In the genomic region with DNA sequence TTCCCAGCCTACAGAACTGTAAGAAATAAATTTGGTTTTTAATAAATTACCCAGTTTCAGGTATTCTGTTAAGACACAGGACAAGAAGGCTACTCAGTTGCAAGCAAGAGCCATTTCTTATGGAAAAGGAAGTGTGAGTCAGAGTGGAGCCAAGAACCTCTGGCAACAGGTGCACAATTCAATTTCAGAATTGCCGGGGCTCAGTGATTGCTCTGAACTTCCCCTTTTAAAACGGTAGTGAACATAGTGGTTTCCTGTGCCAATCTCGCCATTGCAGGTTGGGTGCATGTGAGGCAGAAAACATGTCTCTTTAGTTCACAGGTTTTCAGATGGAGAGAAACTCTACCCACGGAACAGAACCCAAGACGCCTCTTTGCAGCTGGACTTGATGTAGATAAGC, we compare ENCODE assay signal across 11 cellular contexts. TPM values are rescaled to one million over a fixed set of nuclear protein-coding genes. Genes with fewer than 3 reads are reported as not detected.
DNase-seq lines count a peak whose midpoint lies in the region; ATAC-seq and TF ChIP-seq lines count a peak whose summit lies in the region.
"Had no signal": no experiment of that assay in that cellular context is flagged by ENCODE, and none has a peak within 500 bp of the region (broad histone marks: within the 10 kb centered on the region; RNA-seq: fewer than 3 reads in every experiment).

No MANE protein-coding gene starts in this region.

- ATAC-seq in HG02981 (IDR thresholded peaks at IDR 0.05; ENCODE audit: unreplicated experiment) = peak; percentile 66
- peak; percentile 80 to 83 for ATAC-seq in stimulated activated naive B cell treated with anti-CD40 and anti-IgM and Interleukin-4, amounts not matched to agents 10 μg/mL and 1 μg/mL and 100 μg/mL, for 72 hours (replicated peaks)

- H3K36me3 Mint-ChIP-seq in activated T-cell treated with anti-CD3 and anti-CD28 coated beads, Interleukin-2, amount 50 U/mL, for 24 hours (ENCODE audit: low read depth) = peaks cover 49% of the 10 kb centered on the region
- H3K36me3 Mint-ChIP-seq in stimulated activated naive B cell treated with anti-CD40 and anti-IgM and Interleukin-4, amounts not matched to agents 10 μg/mL and 1 μg/mL and 100 μg/mL, for 72 hours = peaks cover 35 to 56% of the 10 kb centered on the region in 2 donors

- H3K36me3 ChIP-seq in OCI-LY7 (ENCODE audit: insufficient read depth, low read length) (peaks cover 42% of the 10 kb centered on the region), MG63 (peaks cover 7% of the 10 kb centered on the region)

- POLR2A ChIA-PET in OCI-LY7 (lab: Charles Lee) = no interaction called here

- H3K4me2 ChIP-seq in OCI-LY7 (ENCODE audit: low read length) = peak overlapping the region; percentile 68
- H3K4me2 ChIP-seq: hepatocyte had no signal

- peak overlapping the region; percentile 48; the same call in 1 of the 2 replicates for H2AFZ ChIP-seq in OCI-LY7 (ENCODE audit: low read length)
- H2AFZ ChIP-seq: hepatocyte had no signal

- CTCF ChIA-PET in OCI-LY7 (lab: Charles Lee; ENCODE audit: unreplicated experiment) = no interaction called here

- peaks cover 21% of the 10 kb centered on the region for H3K4me1 Mint-ChIP-seq in activated T-cell treated with anti-CD3 and anti-CD28 coated beads, Interleukin-2, amount 50 U/mL, for 24 hours (ENCODE audit: low read depth)
- peaks cover 19 to 47% of the 10 kb centered on the region in 2 donors for H3K4me1 Mint-ChIP-seq in stimulated activated naive B cell treated with anti-CD40 and anti-IgM and Interleukin-4, amounts not matched to agents 10 μg/mL and 1 μg/mL and 100 μg/mL, for 72 hours

- H3K4me3 ChIP-seq in OCI-LY7 (ENCODE audit: low read depth, low read length, poor library complexity, severe bottlenecking) (peak overlapping the region; percentile 52), MG63 (no peak overlapping the region)
- H3K4me3 ChIP-seq: hepatocyte had no signal

- intact Hi-C loops in OCI-LY7 (cut with micrococcal nuclease; ENCODE audit: unreplicated experiment) = loop anchor here (1.0 kb wide), 3 partner anchors 16 to 69 kb away; a partner anchor contains a TSS

- TSS peak; percentile 43 for BruUV-seq in OCI-LY7 (replicated peaks; lab: Mats Ljungman, UMichigan)

- peak overlapping the region; percentile 47 for H3K27ac Mint-ChIP-seq in activated T-cell treated with anti-CD3 and anti-CD28 coated beads, Interleukin-2, amount 50 U/mL, for 24 hours
- H3K27ac Mint-ChIP-seq in stimulated activated naive B cell treated with anti-CD40 and anti-IgM and Interleukin-4, amounts not matched to agents 10 μg/mL and 1 μg/mL and 100 μg/mL, for 72 hours = peak overlapping the region; percentile 39

- DNase-seq in activated T-cell treated with anti-CD3 and anti-CD28 coated beads, Interleukin-2, amount 50 U/mL, for 24 hours = no peak
- no peak for DNase-seq in activated T-cell treated with anti-CD3 and anti-CD28 coated beads, Interleukin-2, amount 50 U/mL, for 48 hours
- DNase-seq in OCI-LY7 (ENCODE audit: low spot score) (peak; percentile 95), MG63 (no peak), NCI-H524 (lab: John Stamatoyannopoulos, UW) (no peak), NK-92 (lab: John Stamatoyannopoulos, UW; ENCODE audit: unreplicated experiment) (no peak)
- DNase-seq in stimulated activated naive B cell treated with anti-CD40 and anti-IgM and Interleukin-4, amounts not matched to agents 10 μg/mL and 1 μg/mL and 100 μg/mL, for 72 hours = peak; percentile 57
- DNase-seq: ACHN had no signal

- no peaks in the 10 kb centered on the region for H4K20me1 ChIP-seq in OCI-LY7 (ENCODE audit: insufficient read depth, low read length)

- H3K27me3 Mint-ChIP-seq in activated T-cell treated with anti-CD3 and anti-CD28 coated beads, Interleukin-2, amount 50 U/mL, for 24 hours = no peaks in the 10 kb centered on the region
- no peaks in the 10 kb centered on the region for H3K27me3 Mint-ChIP-seq in stimulated activated naive B cell treated with anti-CD40 and anti-IgM and Interleukin-4, amounts not matched to agents 10 μg/mL and 1 μg/mL and 100 μg/mL, for 72 hours

- H3K9me3 Mint-ChIP-seq in activated T-cell treated with anti-CD3 and anti-CD28 coated beads, Interleukin-2, amount 50 U/mL, for 24 hours = no peaks in the 10 kb centered on the region
- no peaks in the 10 kb centered on the region for H3K9me3 Mint-ChIP-seq in stimulated activated naive B cell treated with anti-CD40 and anti-IgM and Interleukin-4, amounts not matched to agents 10 μg/mL and 1 μg/mL and 100 μg/mL, for 72 hours

- no peaks in the 10 kb centered on the region for H3K27me3 ChIP-seq in MG63
- H3K27me3 ChIP-seq: hepatocyte had no signal

- peak overlapping the region; percentile 97 for H3K27ac ChIP-seq in OCI-LY7 (ENCODE audit: low read depth, low read length, poor library complexity, severe bottlenecking)
- H3K27ac ChIP-seq: hepatocyte had no signal

- H3K9me3 ChIP-seq in OCI-LY7 (ENCODE audit: low read length) (no peaks in the 10 kb centered on the region), MG63 (no peaks in the 10 kb centered on the region)

- no peaks in the 10 kb centered on the region for H3K9me2 ChIP-seq in OCI-LY7 (ENCODE audit: insufficient read depth, low read length)

- H3K4me1 ChIP-seq in OCI-LY7 (ENCODE audit: insufficient read depth, low read length, poor library complexity, severe bottlenecking) = peaks cover 54% of the 10 kb centered on the region

- peaks cover 11% of the 10 kb centered on the region; the same call in 1 of the 2 replicates for H3K79me2 ChIP-seq in OCI-LY7 (ENCODE audit: insufficient read depth, low read depth, low read length)
- H3K79me2 ChIP-seq: hepatocyte had no signal

- TF ChIP-seq CTCF in OCI-LY7 (conservative IDR thresholded peaks at IDR 0.05; ENCODE audit: low read length) = no peak

- no peak overlapping the region for H3K4me3 Mint-ChIP-seq in activated T-cell treated with anti-CD3 and anti-CD28 coated beads, Interleukin-2, amount 50 U/mL, for 24 hours
- no peak overlapping the region for H3K4me3 Mint-ChIP-seq in stimulated activated naive B cell treated with anti-CD40 and anti-IgM and Interleukin-4, amounts not matched to agents 10 μg/mL and 1 μg/mL and 100 μg/mL, for 72 hours

RNA-seq across cellular contexts. Expression of a gene that starts 16.4 kb away (rescaled TPM):
- total RNA-seq in OCI-LY7 (2014; rRNA removed; shearing (Covaris generic)) = 75.7 and 104 TPM in 2 replicates
- 79.4 and 89.2 TPM in 2 replicates for total RNA-seq in OCI-LY7 (2022)
- 35.6 and 66.5 TPM in 2 replicates for total RNA-seq in MG63 (2014; rRNA removed; shearing (Covaris generic); ENCODE audit: low replicate concordance)

RNA-seq across cellular contexts. Expression of a gene that starts 24.2 kb away (rescaled TPM):
- total RNA-seq in OCI-LY7 (2014; rRNA removed; shearing (Covaris generic)) = 0.57 TPM in 1 of 2 replicates, not detected in the other
- total RNA-seq in OCI-LY7 (2022) = not detected in 2 replicates
- total RNA-seq in MG63 (2014; rRNA removed; shearing (Covaris generic); ENCODE audit: low replicate concordance) = 17.6 and 25.0 TPM in 2 replicates

RNA-seq across cellular contexts. Expression of a gene that starts 37.3 kb away (rescaled TPM):
- total RNA-seq in OCI-LY7 (2014; rRNA removed; shearing (Covaris generic)) = 4.4 TPM in 1 of 2 replicates, not detected in the other
- 0.46 TPM in 1 of 2 replicates, not detected in the other for total RNA-seq in OCI-LY7 (2022)
- not detected in 2 replicates for total RNA-seq in MG63 (2014; rRNA removed; shearing (Covaris generic); ENCODE audit: low replicate concordance)
- total RNA-seq: pulmonary artery endothelial cell had no signal

RNA-seq across cellular contexts. Expression of a gene that starts 54.2 kb away (rescaled TPM):
- total RNA-seq in OCI-LY7 (2014; rRNA removed; shearing (Covaris generic)) = not detected in 2 replicates
- total RNA-seq in OCI-LY7 (2022) = not detected in 2 replicates
- total RNA-seq in MG63 (2014; rRNA removed; shearing (Covaris generic); ENCODE audit: low replicate concordance) = not detected in 2 replicates
- total RNA-seq: hepatocyte, pulmonary artery endothelial cell had no signal

Comparison
In these comparisons a context has a peak if more than half of its experiments do, and no peak if none do; other contexts are left out.
1. DNase-seq: peak in OCI-LY7 (single experiment) and stimulated activated naive B cell treated with anti-CD40 and anti-IgM and Interleukin-4, amounts not matched to agents 10 μg/mL and 1 μg/mL and 100 μg/mL, for 72 hours (single experiment); none in activated T-cell treated with anti-CD3 and anti-CD28 coated beads, Interleukin-2, amount 50 U/mL, for 24 hours (single experiment), activated T-cell treated with anti-CD3 and anti-CD28 coated beads, Interleukin-2, amount 50 U/mL, for 48 hours (0 of 2), MG63 (single experiment), NCI-H524 (0 of 2) and NK-92 (single experiment).
2. RNA of a gene that starts 24.2 kb away (total RNA-seq): 17.6 to 25.0 TPM in MG63; 0.57 TPM in OCI-LY7; every median in the first group is over 10 times any median in the second.